In genomic region chr10:77533156-77533886, GRCh38 we compare ENCODE assay signal across 22 cellular contexts.
DNase-seq lines count a peak whose midpoint lies in the region; ATAC-seq and TF ChIP-seq lines count a peak whose summit lies in the region.
"Had no signal": no experiment of that assay in that cellular context is flagged by ENCODE, and none has a peak within 500 bp of the region (broad histone marks: within the 10 kb centered on the region; RNA-seq: fewer than 3 reads in every experiment).

No MANE protein-coding gene starts in this region.

- intact Hi-C loops in dendritic cell treated with granulocyte-macrophage colony-stimulating factor and Interleukin-4, amounts not matched to agents 40 ng/mL and 50 ng/mL, for 4 days (cut with micrococcal nuclease), result no loop called here
- intact Hi-C loops in upper lobe of right lung (cut with DNase I), result no loop called here

- TF ChIP-seq CTCF in upper lobe of right lung (IDR thresholded peaks at IDR 0.05), result no peak

- no peak overlapping the region for H3K4me3 ChIP-seq in upper lobe of right lung
- H3K4me3 ChIP-seq: GM23248, thyroid gland had no signal

- no peak overlapping the region for H3K4me3 Mint-ChIP-seq in dendritic cell treated with granulocyte-macrophage colony-stimulating factor and Interleukin-4, amounts not matched to agents 40 ng/mL and 50 ng/mL, for 4 days
- H3K4me3 Mint-ChIP-seq: activated B cell treated with CpG ODN at 0.5 μM for 24 hours; brain; CD8-positive, alpha-beta T cell; immature natural killer cell had no signal

- no peaks in the 10 kb centered on the region for H3K27me3 ChIP-seq in upper lobe of right lung
- H3K27me3 ChIP-seq: thyroid gland had no signal

- peaks cover 18% of the 10 kb centered on the region for H3K27me3 Mint-ChIP-seq in dendritic cell treated with granulocyte-macrophage colony-stimulating factor and Interleukin-4, amounts not matched to agents 40 ng/mL and 50 ng/mL, for 4 days
- H3K27me3 Mint-ChIP-seq: activated B cell treated with CpG ODN at 0.5 μM for 24 hours had no signal

- H3K27ac ChIP-seq in upper lobe of right lung, result no peak overlapping the region
- H3K27ac ChIP-seq: thyroid gland had no signal

- peak overlapping the region; percentile 77 for H3K27ac Mint-ChIP-seq in dendritic cell treated with granulocyte-macrophage colony-stimulating factor and Interleukin-4, amounts not matched to agents 40 ng/mL and 50 ng/mL, for 4 days
- H3K27ac Mint-ChIP-seq: activated B cell treated with CpG ODN at 0.5 μM for 24 hours; CD8-positive, alpha-beta T cell; immature natural killer cell had no signal

- H3K36me3 Mint-ChIP-seq in dendritic cell treated with granulocyte-macrophage colony-stimulating factor and Interleukin-4, amounts not matched to agents 40 ng/mL and 50 ng/mL, for 4 days (ENCODE audit: low read depth), result no peaks in the 10 kb centered on the region
- H3K36me3 Mint-ChIP-seq: brain; CD8-positive, alpha-beta T cell; immature natural killer cell had no signal

- peaks cover 38% of the 10 kb centered on the region for H3K4me1 Mint-ChIP-seq in dendritic cell treated with granulocyte-macrophage colony-stimulating factor and Interleukin-4, amounts not matched to agents 40 ng/mL and 50 ng/mL, for 4 days (ENCODE audit: low read depth)
- H3K4me1 Mint-ChIP-seq: immature natural killer cell had no signal

- H3K36me3 ChIP-seq in upper lobe of right lung, result no peaks in the 10 kb centered on the region
- H3K36me3 ChIP-seq: thyroid gland had no signal

- H3K4me1 ChIP-seq in upper lobe of right lung, result peaks cover 4% of the 10 kb centered on the region

- no peaks in the 10 kb centered on the region for H3K9me3 Mint-ChIP-seq in dendritic cell treated with granulocyte-macrophage colony-stimulating factor and Interleukin-4, amounts not matched to agents 40 ng/mL and 50 ng/mL, for 4 days
- H3K9me3 Mint-ChIP-seq: activated B cell treated with CpG ODN at 0.5 μM for 24 hours; brain; CD8-positive, alpha-beta T cell; immature natural killer cell had no signal

- ATAC-seq in upper lobe of right lung (peak; percentile 53), GM21786 (IDR thresholded peaks at IDR 0.05; ENCODE audit: unreplicated experiment) (no peak)
- ATAC-seq: CD8-positive, alpha-beta T cell had no signal

- no peaks in the 10 kb centered on the region for H3K9me3 ChIP-seq in upper lobe of right lung
- H3K9me3 ChIP-seq: thyroid gland had no signal

- DNase-seq in DMS53 (lab: John Stamatoyannopoulos, UW) (peak; percentile 21), DMS53 treated with DMSO at 0.1 percent for 48 hours (lab: John Stamatoyannopoulos, UW; ENCODE audit: unreplicated experiment) (no peak), mucosa of gallbladder (ENCODE audit: low spot score) (peak; percentile 54), upper lobe of right lung (no peak), DMS79 treated with DMSO at 0.1 percent for 48 hours (lab: John Stamatoyannopoulos, UW) (no peak), HPDE6-E6E7 (ENCODE audit: extremely low spot score) (no peak)
- DNase-seq: 8988T; activated B cell treated with CpG ODN at 0.5 μM for 24 hours; activated naive CD4-positive, alpha-beta T cell; CD8-positive, alpha-beta T cell; effector CD8-positive, alpha-beta T cell; foreskin melanocyte; GF-D8; immature natural killer cell; KG1; stimulated activated CD4-positive, alpha-beta T cell treated with anti-CD3 and anti-CD28 coated beads, Interleukin-1b, Interleukin-23, amount 100 ng/mL, for 48 hours; T-helper 1 cell had no signal

Comparison
In these comparisons a context has a peak if more than half of its experiments do, and no peak if none do; other contexts are left out.
1. DNase-seq: peak in DMS53 (single experiment) and mucosa of gallbladder (single experiment); none in DMS53 treated with DMSO at 0.1 percent for 48 hours (single experiment), upper lobe of right lung (single experiment), DMS79 treated with DMSO at 0.1 percent for 48 hours (single experiment) and HPDE6-E6E7 (single experiment).